10 cellular contexts compared by ENCODE assay signal in genomic region chr12:27123642-27124041, GRCh38. TPM values are rescaled to one million over a fixed set of nuclear protein-coding genes. Genes with fewer than 3 reads are reported as not detected.
DNase-seq lines count a peak whose midpoint lies in the region; ATAC-seq and TF ChIP-seq lines count a peak whose summit lies in the region.
"Had no signal": no experiment of that assay in that cellular context is flagged by ENCODE, and none has a peak within 500 bp of the region (broad histone marks: within the 10 kb centered on the region; RNA-seq: fewer than 3 reads in every experiment).

No MANE protein-coding gene starts in this region.

- CTCF ChIA-PET in mammary epithelial cell (lab: Charles Lee; ENCODE audit: low non-redundant PET) = interaction anchor here (0.6 to 0.7 kb wide), 2 partner anchors 49 to 1026 kb away, joined by 3 to 4 read pairs; no protein-coding TSS in a partner anchor

- H3K27me3 ChIP-seq in mammary epithelial cell (ENCODE audit: insufficient read depth, low read length) (no peaks in the 10 kb centered on the region), neural progenitor cell (no peaks in the 10 kb centered on the region)

- H3K27ac Mint-ChIP-seq in neural progenitor cell = no peak overlapping the region

- H3K4me1 ChIP-seq in mammary epithelial cell (ENCODE audit: insufficient read depth, low read length) (no peaks in the 10 kb centered on the region), neural progenitor cell (peaks cover 9% of the 10 kb centered on the region)

- H3K4me1 Mint-ChIP-seq in neural progenitor cell = peaks cover 5% of the 10 kb centered on the region

- TF ChIP-seq CTCF in mammary epithelial cell (conservative IDR thresholded peaks at IDR 0.05 in 1 of 2, IDR thresholded peaks at IDR 0.05 in 1 of 2; ENCODE audit: extremely low read depth in 1 of 2, insufficient read depth in 1 of 2, low read depth in 1 of 2, low read length in 2 of 2) (peak in 1 of 2 donors; percentile 52), neural progenitor cell (IDR thresholded peaks at IDR 0.05) (peak; percentile 42)

- intact Hi-C loops in mammary epithelial cell (cut with micrococcal nuclease) = loop anchor here (1.0 to 5.0 kb wide), 4 partner anchors 42 to 184 kb away; no protein-coding TSS in a partner anchor
- intact Hi-C loops in posterior vena cava (cut with DNase I) = no loop called here

- in situ Hi-C loops in mammary epithelial cell (cut with MboI; ENCODE audit: low sequenced_read_pairs in 2 of 2) = loop anchor here (10.0 kb wide), 2 partner anchors 89 to 99 kb away; partner anchors contain the start of gene MED21 (in 1 of the 2)

- no peaks in the 10 kb centered on the region for H3K36me3 Mint-ChIP-seq in neural progenitor cell

- H3K27ac ChIP-seq in mammary epithelial cell (ENCODE audit: insufficient read depth, low read depth, low read length) (no peak overlapping the region), neural progenitor cell (no peak overlapping the region)

- no peaks in the 10 kb centered on the region for H3K9me3 ChIP-seq in mammary epithelial cell (replicated peaks; ENCODE audit: insufficient read depth, low read length)
- H3K9me3 ChIP-seq in neural progenitor cell (ENCODE audit: low read depth) = no peaks in the 10 kb centered on the region

- no peak overlapping the region for H3K9ac ChIP-seq in mammary epithelial cell (ENCODE audit: insufficient read depth, low read length)
- no peak overlapping the region for H3K9ac ChIP-seq in neural progenitor cell

- ATAC-seq in HG03432 (IDR thresholded peaks at IDR 0.05; ENCODE audit: unreplicated experiment) = no peak
- ATAC-seq: right cardiac atrium had no signal

- H3K27me3 Mint-ChIP-seq in neural progenitor cell (ENCODE audit: insufficient read depth, low read depth) = no peaks in the 10 kb centered on the region

- H3F3A ChIP-seq in neural progenitor cell (ENCODE audit: low read depth) = no peaks in the 10 kb centered on the region

- dilution Hi-C loops in mammary epithelial cell (cut with HindIII; ENCODE audit: low sequenced_read_pairs) = no loop called here

- 11% methylated on average over 3 of the region's 3 CpGs for WGBS in mammary epithelial cell (ENCODE audit: low coverage, missing lambda C conversion rate)

- H3K36me3 ChIP-seq in mammary epithelial cell (ENCODE audit: insufficient read depth, low read length) = no peaks in the 10 kb centered on the region
- no peaks in the 10 kb centered on the region for H3K36me3 ChIP-seq in neural progenitor cell

- BruUV-seq in mammary epithelial cell (replicated peaks; lab: Mats Ljungman, UMichigan) = no TSS peak

- DNase-seq in NCI-H1417 (lab: John Stamatoyannopoulos, UW) (peak; percentile 10 to 49 (median 17)), NCI-H1417 treated with DMSO at 0.1 percent for 48 hours (lab: John Stamatoyannopoulos, UW) (no peak), LoVo (ENCODE audit: low spot score) (peak; percentile 40), mammary epithelial cell (peak; percentile 21), neural progenitor cell (ENCODE audit: low spot score) (peak; percentile 14), UCSD-AML1 (lab: John Stamatoyannopoulos, UW; ENCODE audit: unreplicated experiment) (no peak), posterior vena cava (ENCODE audit: low spot score) (no peak)
- DNase-seq: right cardiac atrium had no signal

- H4K20me1 ChIP-seq in mammary epithelial cell (ENCODE audit: insufficient read depth, low read length) (no peaks in the 10 kb centered on the region), neural progenitor cell (ENCODE audit: low read depth) (no peaks in the 10 kb centered on the region)

- H3K4me3 Mint-ChIP-seq in neural progenitor cell = no peak overlapping the region

- H3K4me2 ChIP-seq in mammary epithelial cell (ENCODE audit: insufficient read depth, low read depth, low read length) (no peak overlapping the region), neural progenitor cell (no peak overlapping the region)

- H2AFZ ChIP-seq in mammary epithelial cell (ENCODE audit: low read depth, low read length) = no peak overlapping the region
- H2AFZ ChIP-seq in neural progenitor cell (replicated peaks) = no peak overlapping the region

- H3K4me3 ChIP-seq in mammary epithelial cell (replicated peaks in 1 of 3; ENCODE audit: insufficient read depth in 1 of 3, low read depth in 2 of 3, low read length in 3 of 3) = no peak overlapping the region
- no peak overlapping the region for H3K4me3 ChIP-seq in neural progenitor cell

- H3K79me2 ChIP-seq in mammary epithelial cell (ENCODE audit: insufficient read depth, low read length) (no peaks in the 10 kb centered on the region), neural progenitor cell (ENCODE audit: low read depth) (no peaks in the 10 kb centered on the region)

- no peaks in the 10 kb centered on the region for H3K9me3 Mint-ChIP-seq in neural progenitor cell

RNA-seq across cellular contexts. Expression of gene C12orf71, which starts 41.3 kb away (rescaled TPM):
- total RNA-seq in mammary epithelial cell (not detected), neural progenitor cell (ENCODE audit: low replicate concordance) (not detected in 2 replicates), posterior vena cava (not detected)
- polyA plus RNA-seq in mammary epithelial cell = 0.09 TPM
- polyA minus RNA-seq in mammary epithelial cell = not detected
- total RNA-seq: right cardiac atrium had no signal
- polyA plus RNA-seq: AG04450, right cardiac atrium had no signal

Comparison
In these comparisons a context has a peak if more than half of its experiments do, and no peak if none do; other contexts are left out.
1. DNase-seq: peak in NCI-H1417 (3 of 3), LoVo (single experiment), mammary epithelial cell (single experiment) and neural progenitor cell (single experiment); none in NCI-H1417 treated with DMSO at 0.1 percent for 48 hours (single experiment), UCSD-AML1 (single experiment) and posterior vena cava (single experiment).